ENCODE assay signal across 12 cellular contexts in genomic region chr10:110016957-110017514, GRCh38. TPM values are rescaled to one million over a fixed set of nuclear protein-coding genes. Genes with fewer than 3 reads are reported as not detected.
DNase-seq lines count a peak whose midpoint lies in the region; ATAC-seq and TF ChIP-seq lines count a peak whose summit lies in the region.
"Had no signal": no experiment of that assay in that cellular context is flagged by ENCODE, and none has a peak within 500 bp of the region (broad histone marks: within the 10 kb centered on the region; RNA-seq: fewer than 3 reads in every experiment).

No MANE protein-coding gene starts in this region.

- H3K36me3 Mint-ChIP-seq in activated T-cell treated with anti-CD3 and anti-CD28 coated beads, Interleukin-2, amount 50 U/mL, for 4 hours (ENCODE audit: insufficient read depth): peaks cover 6% of the 10 kb centered on the region
- H3K36me3 Mint-ChIP-seq in brain (no peaks in the 10 kb centered on the region), nephron (ENCODE audit: low read depth) (peaks cover 3% of the 10 kb centered on the region)

- ATAC-seq in activated T-cell treated with anti-CD3 and anti-CD28 coated beads, Interleukin-2, amount 50 U/mL, for 4 hours: no peak
- peak; percentile 38 for ATAC-seq in GM18868 (IDR thresholded peaks at IDR 0.05; ENCODE audit: unreplicated experiment)
- no peak for ATAC-seq in GM18907 (IDR thresholded peaks at IDR 0.05; ENCODE audit: unreplicated experiment)
- ATAC-seq in GM21515 (IDR thresholded peaks at IDR 0.05; ENCODE audit: unreplicated experiment): no peak
- ATAC-seq: foreskin keratinocyte, HCT116 had no signal

- peak overlapping the region; percentile 42 for H3K4me3 Mint-ChIP-seq in activated T-cell treated with anti-CD3 and anti-CD28 coated beads, Interleukin-2, amount 50 U/mL, for 4 hours
- H3K4me3 Mint-ChIP-seq in brain: peak overlapping the region in 1 of 5 experiments; percentile 36
- H3K4me3 Mint-ChIP-seq in nephron: no peak overlapping the region

- H3K27me3 Mint-ChIP-seq in activated T-cell treated with anti-CD3 and anti-CD28 coated beads, Interleukin-2, amount 50 U/mL, for 4 hours (ENCODE audit: low read depth): no peaks in the 10 kb centered on the region
- H3K27me3 Mint-ChIP-seq in brain (no peaks in the 10 kb centered on the region), nephron (ENCODE audit: low read depth) (no peaks in the 10 kb centered on the region)

- peaks cover 79% of the 10 kb centered on the region for H3K4me1 Mint-ChIP-seq in activated T-cell treated with anti-CD3 and anti-CD28 coated beads, Interleukin-2, amount 50 U/mL, for 4 hours (ENCODE audit: low read depth)
- H3K4me1 Mint-ChIP-seq in brain (peaks cover 52% of the 10 kb centered on the region), nephron (peaks cover 40% of the 10 kb centered on the region)

- no peak for TF ChIP-seq CTCF in brain (conservative IDR thresholded peaks at IDR 0.05)
- TF ChIP-seq CTCF in nephron (IDR thresholded peaks at IDR 0.05; ENCODE audit: unreplicated experiment in 3 of 3): no peak

- H3K9me3 Mint-ChIP-seq in activated T-cell treated with anti-CD3 and anti-CD28 coated beads, Interleukin-2, amount 50 U/mL, for 4 hours: no peaks in the 10 kb centered on the region
- H3K9me3 Mint-ChIP-seq in brain: peaks cover 0 to 2% (median 0%) of the 10 kb centered on the region in 5 experiments
- H3K9me3 Mint-ChIP-seq in nephron: no peaks in the 10 kb centered on the region

- DNase-seq in activated T-cell treated with anti-CD3 and anti-CD28 coated beads, Interleukin-2, amount 50 U/mL, for 4 hours: no peak
- no peak for DNase-seq in activated T-cell treated with anti-CD3 and anti-CD28 coated beads for 4 hours
- DNase-seq in stimulated activated CD4-positive, alpha-beta T cell treated with anti-CD3 and anti-CD28 coated beads, Interleukin-12 subunit alpha, Interleukin-12 subunit beta, amount 100 ng/mL, for 4 hours: no peak
- DNase-seq: foreskin keratinocyte, NCI-H2029, NCI-H82 had no signal

- H3K27ac Mint-ChIP-seq in brain: peak overlapping the region in 4 of 5 experiments; percentile 14 to 95 (median 72)
- H3K27ac Mint-ChIP-seq in nephron: peak overlapping the region; percentile 49 to 79 (median 78)

RNA-seq across cellular contexts. Expression of gene ADD3, which starts 9.3 kb away (rescaled TPM):
- total RNA-seq in activated T-cell treated with anti-CD3 and anti-CD28 coated beads, Interleukin-2, amount 50 U/mL, for 4 hours: 10 to 100 TPM; 14.5 to 18.8 (median 16.6) TPM
- polyA plus RNA-seq in brain (ENCODE audit: insufficient read depth, low read depth, low replicate concordance): 36.6 TPM
